ENCODE assay signal across 22 cellular contexts in the genomic region with DNA sequence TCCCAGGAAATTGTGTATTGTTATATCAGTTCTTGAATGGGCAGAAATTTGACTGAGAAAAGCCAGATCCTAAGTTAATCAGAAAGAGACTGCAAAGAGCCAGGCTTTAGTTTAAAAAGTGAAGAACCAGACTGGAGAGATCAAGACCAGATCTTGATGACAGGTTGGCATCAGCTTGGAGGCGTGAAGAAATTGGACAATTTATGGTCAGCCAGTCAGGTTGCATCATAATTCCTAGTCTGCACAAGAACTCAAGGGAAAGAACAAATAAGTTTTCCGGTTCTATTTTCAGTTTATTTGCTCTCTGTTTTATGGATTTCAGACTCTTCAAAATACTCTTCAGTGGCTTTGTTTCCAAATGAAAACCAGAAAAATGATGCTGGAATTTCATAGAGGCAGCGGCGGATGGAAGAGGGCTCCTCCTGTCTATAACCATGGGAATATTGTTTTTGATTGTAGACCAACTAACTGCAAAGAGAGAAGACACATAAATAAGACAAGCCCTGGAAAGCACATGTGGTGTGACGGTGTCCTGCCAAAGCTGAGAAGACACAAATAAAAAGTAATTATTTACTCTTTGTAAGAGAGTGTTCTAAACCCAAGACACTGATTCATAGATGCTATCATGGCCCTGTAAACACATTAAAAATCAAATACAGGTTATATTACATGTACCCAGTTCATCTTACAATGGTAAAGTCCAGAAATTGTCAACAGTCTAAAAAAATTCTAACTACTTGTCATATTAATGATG.
"Had no signal": no experiment of that assay in that cellular context is flagged by ENCODE, and none has a peak within 500 bp of the region (broad histone marks: within the 10 kb centered on the region; RNA-seq: fewer than 3 reads in every experiment).

No MANE protein-coding gene starts in this region.

- H3K4me2 ChIP-seq: PC-9 had no signal

- H3K36me3 ChIP-seq: WERI-Rb-1 had no signal

- ATAC-seq: activated CD4-positive, alpha-beta T cell treated with anti-CD3 and anti-CD28 coated beads for 36 hours; activated T-helper 17 cell treated with anti-CD3 and anti-CD28 coated beads, Interleukin-2, amount 50 U/mL, for 72 hours had no signal

- H3K27ac ChIP-seq: PC-9, SK-N-MC, WERI-Rb-1 had no signal

- H2AFZ ChIP-seq: PC-9 had no signal

- DNase-seq: activated CD4-positive, alpha-beta memory T cell treated with anti-CD3 and anti-CD28 coated beads, Interleukin-2, amount 10 ng/mL, durations not matched to agents 7 days and 5 days; activated CD4-positive, alpha-beta T cell treated with anti-CD3 and anti-CD28 coated beads for 36 hours; activated CD4-positive, alpha-beta T cell treated with anti-CD3 and anti-CD28 coated beads, Interleukin-2, amount 50 U/mL, for 1 hour; activated gamma-delta T cell; activated naive CD4-positive, alpha-beta T cell treated with anti-CD3 and anti-CD28 coated beads for 36 hours; activated T-cell treated with anti-CD3 and anti-CD28 coated beads for 4 hours; activated T-cell treated with anti-CD3 and anti-CD28 coated beads, Interleukin-2, amount 50 U/mL, for 48 hours; anterior cingulate cortex; cerebellar nuclear complex; KG1; MV-4-11; NCI-H1092 treated with DMSO at 0.1 percent for 48 hours; NCI-H1417 treated with DMSO at 0.1 percent for 48 hours; NCI-H1694 treated with DMSO at 0.1 percent for 48 hours; NCI-H2029 treated with DMSO at 0.1 percent for 48 hours; NCI-H510A treated with DMSO at 0.1 percent for 48 hours; PC-9; SIG-M5; T-helper 1 cell; WERI-Rb-1 had no signal

- H3K4me3 ChIP-seq: PC-9, SK-N-MC had no signal
